Comparison of ENCODE assay signal across 15 cellular contexts in genomic region chr1:115596080-115596795, GRCh38. TPM values are rescaled to one million over a fixed set of nuclear protein-coding genes. Genes with fewer than 3 reads are reported as not detected.
DNase-seq lines count a peak whose midpoint lies in the region; ATAC-seq and TF ChIP-seq lines count a peak whose summit lies in the region.
"Had no signal": no experiment of that assay in that cellular context is flagged by ENCODE, and none has a peak within 500 bp of the region (broad histone marks: within the 10 kb centered on the region; RNA-seq: fewer than 3 reads in every experiment).

No MANE protein-coding gene starts in this region.

- intact Hi-C loops in activated B cell treated with CpG ODN at 0.5 μM for 24 hours (cut with micrococcal nuclease): no loop called here

- H3K4me3 ChIP-seq in foreskin fibroblast (ENCODE audit: low read depth in 1 of 2, low read length in 2 of 2): no peak overlapping the region
- H3K4me3 ChIP-seq: left lung, transverse colon had no signal

- H3K36me3 Mint-ChIP-seq in HFFc6 (ENCODE audit: low read depth): peaks cover 7% of the 10 kb centered on the region; the same call in 1 of the 2 replicates
- no peaks in the 10 kb centered on the region for H3K36me3 Mint-ChIP-seq in activated B cell treated with CpG ODN at 0.5 μM for 24 hours (ENCODE audit: low read depth)
- no peaks in the 10 kb centered on the region for H3K36me3 Mint-ChIP-seq in T-cell
- H3K36me3 Mint-ChIP-seq: activated CD4-positive, alpha-beta memory T cell treated with anti-CD3 and anti-CD28 coated beads for 36 hours; activated naive CD8-positive, alpha-beta T cell treated with anti-CD3 and anti-CD28 coated beads, Interleukin-2, amount 10 ng/mL, durations not matched to agents 7 days and 5 days; CD8-positive, alpha-beta memory T cell had no signal

- peak; percentile 63 for TF ChIP-seq CTCF in 22Rv1 (IDR thresholded peaks at IDR 0.05)
- peak; percentile 62 for TF ChIP-seq CTCF in HFFc6 (IDR thresholded peaks at IDR 0.05)
- TF ChIP-seq CTCF in activated B cell treated with CpG ODN at 0.5 μM for 24 hours (IDR thresholded peaks at IDR 0.05): peak; percentile 8
- no peak for TF ChIP-seq CTCF in foreskin fibroblast (IDR thresholded peaks at IDR 0.05; ENCODE audit: low read depth, low read length)
- TF ChIP-seq CTCF in GM10266 (IDR thresholded peaks at IDR 0.05; ENCODE audit: control insufficient read depth, insufficient read depth, low read depth, missing control alignments): no peak

- peak overlapping the region; percentile 65; the same call in 1 of the 2 replicates for H3K4me3 Mint-ChIP-seq in HFFc6
- H3K4me3 Mint-ChIP-seq in activated B cell treated with CpG ODN at 0.5 μM for 24 hours: no peak overlapping the region
- H3K4me3 Mint-ChIP-seq in T-cell: no peak overlapping the region
- H3K4me3 Mint-ChIP-seq: activated CD4-positive, alpha-beta memory T cell treated with anti-CD3 and anti-CD28 coated beads for 36 hours; activated naive CD8-positive, alpha-beta T cell treated with anti-CD3 and anti-CD28 coated beads, Interleukin-2, amount 10 ng/mL, durations not matched to agents 7 days and 5 days; activated T-cell treated with anti-CD3 and anti-CD28 coated beads, Interleukin-2, amount 50 U/mL, for 72 hours; CD8-positive, alpha-beta memory T cell; effector memory CD8-positive, alpha-beta T cell had no signal

- H3K27ac ChIP-seq in 22Rv1: no peak overlapping the region
- H3K27ac ChIP-seq: left lung, transverse colon had no signal

- H3K9me3 Mint-ChIP-seq in HFFc6: peaks cover 3% of the 10 kb centered on the region; the same call in 1 of the 2 replicates
- no peaks in the 10 kb centered on the region for H3K9me3 Mint-ChIP-seq in activated B cell treated with CpG ODN at 0.5 μM for 24 hours
- H3K9me3 Mint-ChIP-seq in T-cell: no peaks in the 10 kb centered on the region
- H3K9me3 Mint-ChIP-seq: activated CD4-positive, alpha-beta memory T cell treated with anti-CD3 and anti-CD28 coated beads for 36 hours; activated naive CD8-positive, alpha-beta T cell treated with anti-CD3 and anti-CD28 coated beads, Interleukin-2, amount 10 ng/mL, durations not matched to agents 7 days and 5 days; activated T-cell treated with anti-CD3 and anti-CD28 coated beads, Interleukin-2, amount 50 U/mL, for 72 hours had no signal

- peaks cover 41% of the 10 kb centered on the region for H3K4me1 Mint-ChIP-seq in HFFc6 (ENCODE audit: low read depth)
- H3K4me1 Mint-ChIP-seq in activated B cell treated with CpG ODN at 0.5 μM for 24 hours: no peaks in the 10 kb centered on the region
- no peaks in the 10 kb centered on the region for H3K4me1 Mint-ChIP-seq in T-cell
- H3K4me1 Mint-ChIP-seq: activated naive CD8-positive, alpha-beta T cell treated with anti-CD3 and anti-CD28 coated beads, Interleukin-2, amount 10 ng/mL, durations not matched to agents 7 days and 5 days; CD8-positive, alpha-beta memory T cell had no signal

- peak; percentile 41 for DNase-seq in HFFc6
- DNase-seq in activated B cell treated with CpG ODN at 0.5 μM for 24 hours: no peak
- DNase-seq in foreskin fibroblast: peak; percentile 7 to 30
- DNase-seq in GM10266 (ENCODE audit: extremely low spot score): no peak
- DNase-seq in NCI-H2107 (lab: John Stamatoyannopoulos, UW): no peak
- no peak for DNase-seq in T-cell
- no peak for DNase-seq in NCI-H2029 treated with DMSO at 0.1 percent for 48 hours (lab: John Stamatoyannopoulos, UW)

- H3K27me3 Mint-ChIP-seq in HFFc6 (ENCODE audit: insufficient read depth): no peaks in the 10 kb centered on the region; the same call in 1 of the 2 replicates
- H3K27me3 Mint-ChIP-seq in activated B cell treated with CpG ODN at 0.5 μM for 24 hours: peaks cover 3% of the 10 kb centered on the region
- peaks cover 4 to 12% of the 10 kb centered on the region in 2 donors for H3K27me3 Mint-ChIP-seq in T-cell

- POLR2A ChIA-PET in activated B cell treated with CpG ODN at 0.5 μM for 24 hours (lab: Charles Lee): no interaction called here
- POLR2A ChIA-PET in T-cell (lab: Charles Lee): no interaction called here

- ATAC-seq in activated B cell treated with CpG ODN at 0.5 μM for 24 hours (ENCODE audit: low read depth) (no peak), T-cell (replicated peaks in 1 of 4) (no peak)
- ATAC-seq: effector memory CD8-positive, alpha-beta T cell had no signal

- peak overlapping the region; percentile 89 for H3K27ac Mint-ChIP-seq in HFFc6
- no peak overlapping the region for H3K27ac Mint-ChIP-seq in activated B cell treated with CpG ODN at 0.5 μM for 24 hours
- H3K27ac Mint-ChIP-seq in T-cell: no peak overlapping the region
- H3K27ac Mint-ChIP-seq: activated CD4-positive, alpha-beta memory T cell treated with anti-CD3 and anti-CD28 coated beads for 36 hours; activated naive CD8-positive, alpha-beta T cell treated with anti-CD3 and anti-CD28 coated beads, Interleukin-2, amount 10 ng/mL, durations not matched to agents 7 days and 5 days; activated T-cell treated with anti-CD3 and anti-CD28 coated beads, Interleukin-2, amount 50 U/mL, for 72 hours; CD8-positive, alpha-beta memory T cell; effector memory CD8-positive, alpha-beta T cell had no signal

- CTCF ChIA-PET in activated B cell treated with CpG ODN at 0.5 μM for 24 hours (lab: Charles Lee) (interaction anchor here (0.8 to 4.5 kb wide), 3 partner anchors 10 to 458 kb away, joined by 3 to 21 read pairs (median 3); no protein-coding TSS in a partner anchor), T-cell (lab: Charles Lee) (interaction anchor here (0.6 to 1.5 kb wide), 3 partner anchors 13 to 457 kb away, joined by 3 to 4 read pairs (median 3); no protein-coding TSS in a partner anchor)

RNA-seq across cellular contexts. Expression of gene VANGL1, which starts 45.5 kb away (rescaled TPM):
- 10 to 100 TPM; 14.7 to 20.6 (median 18.5) TPM for total RNA-seq in HFFc6 (2021; fragmentation: NEBNext Ultra II Directional; extraction: Animal tissue kit (Norgen Biotek cat#: 25700))
- total RNA-seq in activated B cell treated with CpG ODN at 0.5 μM for 24 hours (0.46 and 1.2 TPM in 2 replicates), T-cell (1 to 10 TPM; 1.7 to 2.5 (median 2.4) TPM)

Comparison
In these comparisons a context has a peak if more than half of its experiments do, and no peak if none do; other contexts are left out.
1. CTCF ChIP-seq: peak in 22Rv1 (single experiment), HFFc6 (single experiment) and activated B cell treated with CpG ODN at 0.5 μM for 24 hours (single experiment); none in foreskin fibroblast (single experiment) and GM10266 (single experiment).
2. DNase-seq: peak in HFFc6 (single experiment) and foreskin fibroblast (2 of 2); none in activated B cell treated with CpG ODN at 0.5 μM for 24 hours (single experiment), GM10266 (single experiment), NCI-H2107 (single experiment), T-cell (0 of 34) and NCI-H2029 treated with DMSO at 0.1 percent for 48 hours (single experiment).